In genomic region chr5:132498686-132499271, GRCh38 we compare ENCODE assay signal across 9 cellular contexts. TPM values are rescaled to one million over a fixed set of nuclear protein-coding genes. Genes with fewer than 3 reads are reported as not detected.
DNase-seq lines count a peak whose midpoint lies in the region; FAIRE-seq and TF ChIP-seq lines count a peak whose summit lies in the region.
"Had no signal": no experiment of that assay in that cellular context is flagged by ENCODE, and none has a peak within 500 bp of the region (broad histone marks: within the 10 kb centered on the region; RNA-seq: fewer than 3 reads in every experiment).

No MANE protein-coding gene starts in this region.

- no peaks in the 10 kb centered on the region for H3K27me3 Mint-ChIP-seq in activated CD4-positive, alpha-beta T cell treated with anti-CD3 and anti-CD28 coated beads, Interleukin-2, amount 10 ng/mL, durations not matched to agents 24 days and 14 days
- H3K27me3 Mint-ChIP-seq in activated naive CD8-positive, alpha-beta T cell = no peaks in the 10 kb centered on the region

- peaks cover 57% of the 10 kb centered on the region for H3K4me1 Mint-ChIP-seq in activated CD4-positive, alpha-beta T cell treated with anti-CD3 and anti-CD28 coated beads, Interleukin-2, amount 10 ng/mL, durations not matched to agents 24 days and 14 days
- H3K4me1 Mint-ChIP-seq in activated naive CD8-positive, alpha-beta T cell (ENCODE audit: low read depth) = peaks cover 47% of the 10 kb centered on the region

- TF ChIP-seq CTCF in lower leg skin (IDR thresholded peaks at IDR 0.05) = no peak

- intact Hi-C loops in activated CD4-positive, alpha-beta T cell treated with anti-CD3 and anti-CD28 coated beads, Interleukin-2, amount 10 ng/mL, durations not matched to agents 24 days and 14 days (cut with micrococcal nuclease) = loop anchor here (5.0 to 10.0 kb wide), 2 partner anchors 206 to 384 kb away; partner anchors contain the start of gene SLC22A4
- intact Hi-C loops in lower leg skin (cut with DNase I; ENCODE audit: low total_unique reads) = no loop called here

- TF ChIP-seq POLR2A in lower leg skin (IDR thresholded peaks at IDR 0.05) (no peak), GM12891 (IDR thresholded peaks at IDR 0.05; ENCODE audit: low read depth, low read length) (no peak)

- H3K4me3 Mint-ChIP-seq in activated CD4-positive, alpha-beta T cell treated with anti-CD3 and anti-CD28 coated beads, Interleukin-2, amount 10 ng/mL, durations not matched to agents 24 days and 14 days = no peak overlapping the region
- no peak overlapping the region for H3K4me3 Mint-ChIP-seq in activated naive CD8-positive, alpha-beta T cell

- H3K9ac ChIP-seq in stomach smooth muscle (ENCODE audit: low read length in 2 of 2) = no peak overlapping the region

- peak overlapping the region; percentile 92 for H3K27ac ChIP-seq in stomach smooth muscle (ENCODE audit: low read length)

- H3K9me3 Mint-ChIP-seq in activated CD4-positive, alpha-beta T cell treated with anti-CD3 and anti-CD28 coated beads, Interleukin-2, amount 10 ng/mL, durations not matched to agents 24 days and 14 days = no peaks in the 10 kb centered on the region
- H3K9me3 Mint-ChIP-seq in activated naive CD8-positive, alpha-beta T cell (ENCODE audit: low read depth) = no peaks in the 10 kb centered on the region

- no peak overlapping the region for H3K4me3 ChIP-seq in lower leg skin (ENCODE audit: low read depth, poor library complexity, severe bottlenecking)
- H3K4me3 ChIP-seq in stomach smooth muscle (ENCODE audit: low read length in 2 of 2) = no peak overlapping the region

- peak; percentile 60 for DNase-seq in activated CD4-positive, alpha-beta T cell treated with anti-CD3 and anti-CD28 coated beads, Interleukin-2, amount 10 ng/mL, durations not matched to agents 24 days and 14 days
- no peak for DNase-seq in activated CD4-positive, alpha-beta T cell treated with anti-CD3 and anti-CD28 coated beads, Interleukin-2, amount 50 U/mL, for 48 hours
- peak; percentile 11 to 76 for DNase-seq in lower leg skin (ENCODE audit: low spot score in 2 of 2)
- DNase-seq in Kasumi-1 (lab: John Stamatoyannopoulos, UW) = no peak
- DNase-seq in GM12891 (ENCODE audit: insufficient read length, low spot score) = no peak
- DNase-seq in DMS53 treated with DMSO at 0.1 percent for 48 hours (lab: John Stamatoyannopoulos, UW; ENCODE audit: unreplicated experiment) = no peak
- DNase-seq: activated CD4-positive, CD25-positive, alpha-beta regulatory T cell had no signal

- WGBS in lower leg skin, 2 donors = 78 to 89% methylated on average over 4 of the region's 4 CpGs

- no peaks in the 10 kb centered on the region for H3K27me3 ChIP-seq in stomach smooth muscle (ENCODE audit: control insufficient read depth in 1 of 2, insufficient read depth in 2 of 2, low read length in 2 of 2)

- no peaks in the 10 kb centered on the region for H3K9me3 ChIP-seq in stomach smooth muscle (ENCODE audit: control insufficient read depth in 2 of 2, low read length in 2 of 2)

- no peaks in the 10 kb centered on the region for H3K36me3 ChIP-seq in stomach smooth muscle (ENCODE audit: control insufficient read depth in 2 of 2, insufficient read depth in 2 of 2, low read length in 2 of 2)

- H3K4me1 ChIP-seq in stomach smooth muscle (ENCODE audit: control insufficient read depth, insufficient read depth, low read length) = peaks cover 50% of the 10 kb centered on the region

- H3K36me3 Mint-ChIP-seq in activated CD4-positive, alpha-beta T cell treated with anti-CD3 and anti-CD28 coated beads, Interleukin-2, amount 10 ng/mL, durations not matched to agents 24 days and 14 days (ENCODE audit: low read depth) = no peaks in the 10 kb centered on the region
- H3K36me3 Mint-ChIP-seq in activated naive CD8-positive, alpha-beta T cell = no peaks in the 10 kb centered on the region

- H3K27ac Mint-ChIP-seq in activated CD4-positive, alpha-beta T cell treated with anti-CD3 and anti-CD28 coated beads, Interleukin-2, amount 10 ng/mL, durations not matched to agents 24 days and 14 days = peak overlapping the region; percentile 31
- peak overlapping the region; percentile 93 for H3K27ac Mint-ChIP-seq in activated naive CD8-positive, alpha-beta T cell

- no peak for FAIRE-seq in GM12891 (lab: Jason Lieb, UNC)

TF ChIP-seq in GM12891, 5 proteins besides CTCF, POLR2A, EP300 and RAD21:
- TF ChIP-seq POLR2AphosphoS5 (IDR thresholded peaks at IDR 0.05; ENCODE audit: low read depth, low read length) (no peak), TAF1 (IDR thresholded peaks at IDR 0.05; ENCODE audit: low read depth, low read length) (no peak), SPI1 (IDR thresholded peaks at IDR 0.05; ENCODE audit: low read depth, low read length) (no peak), POU2F2 (IDR thresholded peaks at IDR 0.05; ENCODE audit: low read depth, low read length) (no peak)

RNA-seq across cellular contexts. Expression of gene IRF1, which starts 8.2 kb away (rescaled TPM):
- 167 and 181 TPM in 2 replicates for total RNA-seq in activated CD4-positive, alpha-beta T cell treated with anti-CD3 and anti-CD28 coated beads, Interleukin-2, amount 10 ng/mL, durations not matched to agents 24 days and 14 days
- 10 to 100 TPM in 3 of 4 donors, 1 to 10 TPM in 1; 9.6 to 15.0 (median 14.5) TPM for total RNA-seq in lower leg skin
- polyA plus RNA-seq in GM12891 (2012; ENCODE audit: low read depth, missing spikeins) = 30.8 TPM

RNA-seq across cellular contexts. Expression of gene IL5, which starts 44.5 kb away (rescaled TPM):
- 7.0 and 7.1 TPM in 2 replicates for total RNA-seq in activated CD4-positive, alpha-beta T cell treated with anti-CD3 and anti-CD28 coated beads, Interleukin-2, amount 10 ng/mL, durations not matched to agents 24 days and 14 days
- total RNA-seq in lower leg skin = not detected
- polyA plus RNA-seq in GM12891 (2012; ENCODE audit: low read depth, missing spikeins) = not detected

RNA-seq across cellular contexts. Expression of gene RAD50, which starts 58.0 kb away (rescaled TPM):
- 37.4 and 39.5 TPM in 2 replicates for total RNA-seq in activated CD4-positive, alpha-beta T cell treated with anti-CD3 and anti-CD28 coated beads, Interleukin-2, amount 10 ng/mL, durations not matched to agents 24 days and 14 days
- 10 to 100 TPM; 21.7 to 37.1 (median 24.6) TPM for total RNA-seq in lower leg skin
- polyA plus RNA-seq in GM12891 (2012; ENCODE audit: low read depth, missing spikeins) = 24.3 TPM

Comparison
In these comparisons a context has a peak if more than half of its experiments do, and no peak if none do; other contexts are left out.
1. DNase-seq: peak in activated CD4-positive, alpha-beta T cell treated with anti-CD3 and anti-CD28 coated beads, Interleukin-2, amount 10 ng/mL, durations not matched to agents 24 days and 14 days (single experiment) and lower leg skin (2 of 2); none in activated CD4-positive, alpha-beta T cell treated with anti-CD3 and anti-CD28 coated beads, Interleukin-2, amount 50 U/mL, for 48 hours (0 of 2), Kasumi-1 (0 of 2), GM12891 (single experiment) and DMS53 treated with DMSO at 0.1 percent for 48 hours (single experiment).
2. RNA of gene IRF1, which starts 8.2 kb away (total RNA-seq): 167 to 181 TPM in activated CD4-positive, alpha-beta T cell treated with anti-CD3 and anti-CD28 coated beads, Interleukin-2, amount 10 ng/mL, durations not matched to agents 24 days and 14 days; 9.6 to 15.0 TPM in lower leg skin; every median in the first group is over 10 times any median in the second.